23 cellular contexts compared by ENCODE assay signal in the genomic region with DNA sequence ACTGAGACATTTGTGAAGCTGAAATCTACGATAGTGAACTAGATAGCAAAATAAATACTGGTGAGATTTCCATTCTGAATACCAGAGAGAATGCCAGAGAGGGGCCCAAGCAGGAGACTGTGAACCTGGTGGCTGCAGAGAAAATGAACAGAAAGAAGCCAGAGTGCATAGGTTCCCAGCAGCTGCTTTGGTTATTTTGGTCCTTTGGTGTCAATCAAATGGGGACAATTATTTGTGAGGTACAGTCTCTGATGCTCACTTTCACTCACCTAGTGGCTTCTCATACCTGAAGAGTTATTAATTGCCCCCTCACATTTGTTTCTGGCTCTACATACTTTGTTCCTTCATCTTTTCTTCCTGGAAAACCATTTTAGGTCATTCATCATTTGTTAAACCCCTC.
"Had no signal": no experiment of that assay in that cellular context is flagged by ENCODE, and none has a peak within 500 bp of the region (broad histone marks: within the 10 kb centered on the region; RNA-seq: fewer than 3 reads in every experiment).

No MANE protein-coding gene starts in this region.

- H3K36me3 Mint-ChIP-seq: memory B cell; naive B cell; natural killer cell treated with Interleukin-12 subunit alpha and Interleukin-12 subunit beta and Interleukin-15 and Interleukin-18, amount 100 ng/mL, for 72 hours; stimulated activated memory B cell treated with anti-CD40 and anti-IgM and Interleukin-4, amounts not matched to agents 10 μg/mL and 1 μg/mL and 100 μg/mL, for 72 hours had no signal

- H3K4me1 ChIP-seq: esophagus squamous epithelium, psoas muscle, spleen, tibial nerve, upper lobe of left lung had no signal

- H3K9me3 Mint-ChIP-seq: stimulated activated naive CD8-positive, alpha-beta T cell treated with anti-CD3 and anti-CD28 coated beads, Interleukin-15, Interleukin-2, amounts not matched to agents 100 ng/mL and 50 ng/mL, for 24 hours had no signal

- H3K9me3 ChIP-seq: esophagus squamous epithelium, mucosa of descending colon, psoas muscle, spleen, thoracic aorta, tibial nerve, upper lobe of left lung had no signal

- H3K4me3 Mint-ChIP-seq: memory B cell; naive B cell; natural killer cell treated with Interleukin-12 subunit alpha and Interleukin-12 subunit beta and Interleukin-15 and Interleukin-18, amount 100 ng/mL, for 72 hours; neural crest cell; stimulated activated memory B cell treated with anti-CD40 and anti-IgM and Interleukin-4, amounts not matched to agents 10 μg/mL and 1 μg/mL and 100 μg/mL, for 72 hours; stimulated activated naive CD8-positive, alpha-beta T cell treated with anti-CD3 and anti-CD28 coated beads, Interleukin-15, Interleukin-2, amounts not matched to agents 100 ng/mL and 50 ng/mL, for 24 hours had no signal

- FAIRE-seq: endothelial cell of umbilical vein, urothelium cell line had no signal

- H3K27ac ChIP-seq: coronary artery, esophagus squamous epithelium, psoas muscle, skin epidermis, spleen, thoracic aorta, tibial nerve, upper lobe of left lung had no signal

- H3K4me3 ChIP-seq: coronary artery, esophagus squamous epithelium, lung, mucosa of descending colon, psoas muscle, skin epidermis, spleen, thoracic aorta, tibial nerve, upper lobe of left lung had no signal

- H3K27me3 Mint-ChIP-seq: memory B cell; naive B cell; natural killer cell treated with Interleukin-12 subunit alpha and Interleukin-12 subunit beta and Interleukin-15 and Interleukin-18, amount 100 ng/mL, for 72 hours; stimulated activated memory B cell treated with anti-CD40 and anti-IgM and Interleukin-4, amounts not matched to agents 10 μg/mL and 1 μg/mL and 100 μg/mL, for 72 hours; stimulated activated naive CD8-positive, alpha-beta T cell treated with anti-CD3 and anti-CD28 coated beads, Interleukin-15, Interleukin-2, amounts not matched to agents 100 ng/mL and 50 ng/mL, for 24 hours had no signal

- H3K27ac Mint-ChIP-seq: memory B cell; naive B cell; natural killer cell treated with Interleukin-12 subunit alpha and Interleukin-12 subunit beta and Interleukin-15 and Interleukin-18, amount 100 ng/mL, for 72 hours; stimulated activated memory B cell treated with anti-CD40 and anti-IgM and Interleukin-4, amounts not matched to agents 10 μg/mL and 1 μg/mL and 100 μg/mL, for 72 hours; stimulated activated naive CD8-positive, alpha-beta T cell treated with anti-CD3 and anti-CD28 coated beads, Interleukin-15, Interleukin-2, amounts not matched to agents 100 ng/mL and 50 ng/mL, for 24 hours had no signal

- H3K4me1 Mint-ChIP-seq: naive B cell; neural crest cell; stimulated activated memory B cell treated with anti-CD40 and anti-IgM and Interleukin-4, amounts not matched to agents 10 μg/mL and 1 μg/mL and 100 μg/mL, for 72 hours had no signal

- ATAC-seq: left lobe of liver; mucosa of descending colon; natural killer cell treated with Interleukin-12 subunit alpha and Interleukin-12 subunit beta and Interleukin-15 and Interleukin-18, amount 100 ng/mL, for 72 hours; psoas muscle had no signal

- H3K36me3 ChIP-seq: esophagus squamous epithelium, spleen, thoracic aorta, tibial nerve, upper lobe of left lung had no signal

- DNase-seq: dermis blood vessel endothelial cell; effector memory CD4-positive, alpha-beta T cell; erythroblast; esophagus squamous epithelium; mucosa of descending colon; naive B cell; psoas muscle; spleen; stimulated activated CD4-positive, alpha-beta T cell treated with anti-CD3 and anti-CD28 coated beads, Interleukin-4, amount 100 ng/mL, for 4 hours; upper lobe of left lung had no signal

- H3K27me3 ChIP-seq: esophagus squamous epithelium, spleen, tibial nerve, upper lobe of left lung had no signal
